In the genomic region with DNA sequence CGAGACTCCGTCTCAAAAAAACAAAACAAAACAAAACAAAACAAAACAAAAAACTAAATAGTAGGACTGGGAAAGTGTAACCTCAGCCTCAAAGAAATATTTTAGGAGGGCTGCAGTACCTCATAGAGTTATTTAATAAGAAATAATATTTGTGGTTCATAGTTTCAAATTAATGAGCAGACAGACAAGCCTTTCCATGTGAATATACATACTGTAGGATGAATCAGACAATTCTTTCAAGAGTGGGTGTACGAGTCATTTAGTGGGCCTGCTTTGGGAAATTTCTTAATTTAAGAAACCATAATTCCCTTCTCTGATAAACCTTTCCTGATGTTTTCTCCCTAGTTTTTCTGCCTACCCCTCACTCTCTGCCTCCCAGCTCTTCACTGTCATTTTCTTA, we compare ENCODE assay signal across 2 cellular contexts.
A peak's percentile ranks its signal among the peaks of the same experiment; 100 is the strongest.
TF ChIP-seq lines count a peak whose summit lies in the region.

No MANE protein-coding gene starts in this region.

TF ChIP-seq in IMR-90, 13 proteins besides CTCF, POLR2A, EP300 and RAD21:
- TF ChIP-seq FOS (IDR thresholded peaks at IDR 0.05; ENCODE audit: low read depth, low read length) (no peak), MAZ (IDR thresholded peaks at IDR 0.05; ENCODE audit: borderline replicate concordance, low read depth, low read length) (no peak), NFE2L2 (IDR thresholded peaks at IDR 0.05; ENCODE audit: low read depth, low read length) (no peak), SMC3 (IDR thresholded peaks at IDR 0.05; ENCODE audit: low read depth, low read length) (no peak), RFX5 (IDR thresholded peaks at IDR 0.05; ENCODE audit: low read depth, low read length) (no peak), MAFK (IDR thresholded peaks at IDR 0.05; ENCODE audit: low read depth, low read length) (no peak)
- TF ChIP-seq, protein P1, sequence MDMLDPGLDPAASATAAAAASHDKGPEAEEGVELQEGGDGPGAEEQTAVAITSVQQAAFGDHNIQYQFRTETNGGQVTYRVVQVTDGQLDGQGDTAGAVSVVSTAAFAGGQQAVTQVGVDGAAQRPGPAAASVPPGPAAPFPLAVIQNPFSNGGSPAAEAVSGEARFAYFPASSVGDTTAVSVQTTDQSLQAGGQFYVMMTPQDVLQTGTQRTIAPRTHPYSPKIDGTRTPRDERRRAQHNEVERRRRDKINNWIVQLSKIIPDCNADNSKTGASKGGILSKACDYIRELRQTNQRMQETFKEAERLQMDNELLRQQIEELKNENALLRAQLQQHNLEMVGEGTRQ (IDR thresholded peaks at IDR 0.05; ENCODE audit: low read depth, low read length), result no peak

TF ChIP-seq in endothelial cell of umbilical vein, 7 proteins besides CTCF, POLR2A, EP300 and RAD21:
- TF ChIP-seq EZH2 (IDR thresholded peaks at IDR 0.05; ENCODE audit: borderline replicate concordance, low read depth, low read length, severe bottlenecking), result no peak
- TF ChIP-seq POLR2AphosphoS5 (IDR thresholded peaks at IDR 0.05; ENCODE audit: insufficient read depth, low read depth, low read length), result no peak
- peak; percentile 24 for TF ChIP-seq FOS (IDR thresholded peaks at IDR 0.05; ENCODE audit: borderline replicate concordance, insufficient read depth, low read length)
- no peak for TF ChIP-seq MYC (IDR thresholded peaks at IDR 0.05; ENCODE audit: low read depth, low read length)
- TF ChIP-seq JUN (IDR thresholded peaks at IDR 0.05; ENCODE audit: borderline replicate concordance, insufficient read depth, insufficient read length, low read depth), result no peak
